ENCODE assay signal across 2 cellular contexts in the genomic region with DNA sequence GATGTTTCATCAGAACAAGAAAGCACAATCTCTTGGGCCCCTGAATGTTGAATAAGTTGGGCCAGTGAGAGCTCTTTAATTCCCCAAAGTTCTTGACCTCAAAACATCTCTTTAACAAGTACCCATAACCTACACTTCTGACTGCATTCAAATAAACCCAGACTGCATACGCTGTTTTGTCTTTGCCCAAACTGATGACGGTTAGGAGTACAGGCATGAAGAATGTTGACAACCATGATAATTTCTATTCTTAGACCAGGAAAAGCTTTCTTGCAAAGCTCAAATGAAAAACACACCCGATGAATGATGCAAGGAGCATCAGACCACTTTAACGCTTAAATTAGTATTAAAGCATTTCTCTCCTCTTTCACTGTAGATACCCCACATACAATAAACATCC.
TF ChIP-seq lines count a peak whose summit lies in the region.

No MANE protein-coding gene starts in this region.

TF ChIP-seq in GM23338, 12 proteins besides CTCF, POLR2A, EP300 and RAD21:
- no peak for TF ChIP-seq ETS1 (IDR thresholded peaks at IDR 0.05)
- TF ChIP-seq CREB1 (CRISPR knock-in tag; IDR thresholded peaks at IDR 0.05; ENCODE audit: low read depth) = no peak
- TF ChIP-seq STAT1 (IDR thresholded peaks at IDR 0.05; ENCODE audit: unreplicated experiment) = no peak
- TF ChIP-seq ZNF114 (CRISPR knock-in tag; IDR thresholded peaks at IDR 0.05) = no peak
- TF ChIP-seq ZNF331 (CRISPR knock-in tag; IDR thresholded peaks at IDR 0.05; ENCODE audit: low read depth) = no peak
- TF ChIP-seq JUNB (IDR thresholded peaks at IDR 0.05; ENCODE audit: unreplicated experiment) = no peak
- no peak for TF ChIP-seq EZH2phosphoT487 (IDR thresholded peaks at IDR 0.05; ENCODE audit: unreplicated experiment)
- TF ChIP-seq, protein P1, sequence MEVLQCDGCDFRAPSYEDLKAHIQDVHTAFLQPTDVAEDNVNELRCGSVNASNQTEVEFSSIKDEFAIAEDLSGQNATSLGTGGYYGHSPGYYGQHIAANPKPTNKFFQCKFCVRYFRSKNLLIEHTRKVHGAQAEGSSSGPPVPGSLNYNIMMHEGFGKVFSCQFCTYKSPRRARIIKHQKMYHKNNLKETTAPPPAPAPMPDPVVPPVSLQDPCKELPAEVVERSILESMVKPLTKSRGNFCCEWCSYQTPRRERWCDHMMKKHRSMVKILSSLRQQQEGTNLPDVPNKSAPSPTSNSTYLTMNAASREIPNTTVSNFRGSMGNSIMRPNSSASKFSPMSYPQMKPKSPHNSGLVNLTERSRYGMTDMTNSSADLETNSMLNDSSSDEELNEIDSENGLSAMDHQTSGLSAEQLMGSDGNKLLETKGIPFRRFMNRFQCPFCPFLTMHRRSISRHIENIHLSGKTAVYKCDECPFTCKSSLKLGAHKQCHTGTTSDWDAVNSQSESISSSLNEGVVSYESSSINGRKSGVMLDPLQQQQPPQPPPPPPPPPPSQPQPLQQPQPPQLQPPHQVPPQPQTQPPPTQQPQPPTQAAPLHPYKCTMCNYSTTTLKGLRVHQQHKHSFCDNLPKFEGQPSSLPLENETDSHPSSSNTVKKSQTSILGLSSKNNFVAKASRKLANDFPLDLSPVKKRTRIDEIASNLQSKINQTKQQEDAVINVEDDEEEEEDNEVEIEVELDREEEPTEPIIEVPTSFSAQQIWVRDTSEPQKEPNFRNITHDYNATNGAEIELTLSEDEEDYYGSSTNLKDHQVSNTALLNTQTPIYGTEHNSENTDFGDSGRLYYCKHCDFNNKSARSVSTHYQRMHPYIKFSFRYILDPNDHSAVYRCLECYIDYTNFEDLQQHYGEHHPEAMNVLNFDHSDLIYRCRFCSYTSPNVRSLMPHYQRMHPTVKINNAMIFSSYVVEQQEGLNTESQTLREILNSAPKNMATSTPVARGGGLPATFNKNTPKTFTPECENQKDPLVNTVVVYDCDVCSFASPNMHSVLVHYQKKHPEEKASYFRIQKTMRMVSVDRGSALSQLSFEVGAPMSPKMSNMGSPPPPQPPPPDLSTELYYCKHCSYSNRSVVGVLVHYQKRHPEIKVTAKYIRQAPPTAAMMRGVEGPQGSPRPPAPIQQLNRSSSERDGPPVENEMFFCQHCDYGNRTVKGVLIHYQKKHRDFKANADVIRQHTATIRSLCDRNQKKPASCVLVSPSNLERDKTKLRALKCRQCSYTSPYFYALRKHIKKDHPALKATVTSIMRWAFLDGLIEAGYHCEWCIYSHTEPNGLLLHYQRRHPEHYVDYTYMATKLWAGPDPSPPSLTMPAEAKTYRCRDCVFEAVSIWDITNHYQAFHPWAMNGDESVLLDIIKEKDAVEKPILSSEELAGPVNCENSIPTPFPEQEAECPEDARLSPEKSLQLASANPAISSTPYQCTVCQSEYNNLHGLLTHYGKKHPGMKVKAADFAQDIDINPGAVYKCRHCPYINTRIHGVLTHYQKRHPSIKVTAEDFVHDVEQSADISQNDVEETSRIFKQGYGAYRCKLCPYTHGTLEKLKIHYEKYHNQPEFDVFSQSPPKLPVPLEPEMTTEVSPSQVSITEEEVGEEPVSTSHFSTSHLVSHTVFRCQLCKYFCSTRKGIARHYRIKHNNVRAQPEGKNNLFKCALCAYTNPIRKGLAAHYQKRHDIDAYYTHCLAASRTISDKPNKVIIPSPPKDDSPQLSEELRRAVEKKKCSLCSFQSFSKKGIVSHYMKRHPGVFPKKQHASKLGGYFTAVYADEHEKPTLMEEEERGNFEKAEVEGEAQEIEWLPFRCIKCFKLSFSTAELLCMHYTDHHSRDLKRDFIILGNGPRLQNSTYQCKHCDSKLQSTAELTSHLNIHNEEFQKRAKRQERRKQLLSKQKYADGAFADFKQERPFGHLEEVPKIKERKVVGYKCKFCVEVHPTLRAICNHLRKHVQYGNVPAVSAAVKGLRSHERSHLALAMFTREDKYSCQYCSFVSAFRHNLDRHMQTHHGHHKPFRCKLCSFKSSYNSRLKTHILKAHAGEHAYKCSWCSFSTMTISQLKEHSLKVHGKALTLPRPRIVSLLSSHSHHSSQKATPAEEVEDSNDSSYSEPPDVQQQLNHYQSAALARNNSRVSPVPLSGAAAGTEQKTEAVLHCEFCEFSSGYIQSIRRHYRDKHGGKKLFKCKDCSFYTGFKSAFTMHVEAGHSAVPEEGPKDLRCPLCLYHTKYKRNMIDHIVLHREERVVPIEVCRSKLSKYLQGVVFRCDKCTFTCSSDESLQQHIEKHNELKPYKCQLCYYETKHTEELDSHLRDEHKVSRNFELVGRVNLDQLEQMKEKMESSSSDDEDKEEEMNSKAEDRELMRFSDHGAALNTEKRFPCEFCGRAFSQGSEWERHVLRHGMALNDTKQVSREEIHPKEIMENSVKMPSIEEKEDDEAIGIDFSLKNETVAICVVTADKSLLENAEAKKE (CRISPR knock-in tag; IDR thresholded peaks at IDR 0.05) = no peak
- no peak for TF ChIP-seq POLR2AphosphoS5 (IDR thresholded peaks at IDR 0.05; ENCODE audit: low read depth)
- TF ChIP-seq EZH2 (IDR thresholded peaks at IDR 0.05; ENCODE audit: low read depth, unreplicated experiment) = no peak

TF ChIP-seq in K562, 482 proteins besides CTCF, POLR2A, EP300 and RAD21:
- TF ChIP-seq ETV5 (CRISPR knock-in tag; IDR thresholded peaks at IDR 0.05; ENCODE audit: low read depth) (no peak), LCOR (CRISPR knock-in tag; IDR thresholded peaks at IDR 0.05) (no peak), KLF16 (IDR thresholded peaks at IDR 0.05) (no peak), POLR2H (tag; IDR thresholded peaks at IDR 0.05; ENCODE audit: low read depth) (no peak), KDM4B (IDR thresholded peaks at IDR 0.05; ENCODE audit: borderline replicate concordance in 2 of 2, low read depth in 1 of 2) (no peak), KDM2B (CRISPR knock-in tag; IDR thresholded peaks at IDR 0.05) (no peak), PRMT5 (CRISPR knock-in tag; IDR thresholded peaks at IDR 0.05) (no peak), ZFP30 (CRISPR knock-in tag; IDR thresholded peaks at IDR 0.05; ENCODE audit: borderline replicate concordance) (no peak), HNRNPUL1 (IDR thresholded peaks at IDR 0.05; ENCODE audit: low read length) (no peak), ZBTB8A (IDR thresholded peaks at IDR 0.05; ENCODE audit: partially characterized antibody) (no peak), ZNF780A (CRISPR knock-in tag; IDR thresholded peaks at IDR 0.05) (no peak), ZFP36 (IDR thresholded peaks at IDR 0.05; ENCODE audit: low read depth, low read length, partially characterized antibody) (no peak), ZNF778 (CRISPR knock-in tag; IDR thresholded peaks at IDR 0.05) (no peak), RBM25 (IDR thresholded peaks at IDR 0.05; ENCODE audit: low read depth, low read length, severe bottlenecking) (no peak), HNRNPH1 (optimal IDR thresholded peaks at IDR 0.05; ENCODE audit: low read depth, low read length) (no peak), ERF (CRISPR knock-in tag; IDR thresholded peaks at IDR 0.05) (no peak)
- TF ChIP-seq, protein P2, sequence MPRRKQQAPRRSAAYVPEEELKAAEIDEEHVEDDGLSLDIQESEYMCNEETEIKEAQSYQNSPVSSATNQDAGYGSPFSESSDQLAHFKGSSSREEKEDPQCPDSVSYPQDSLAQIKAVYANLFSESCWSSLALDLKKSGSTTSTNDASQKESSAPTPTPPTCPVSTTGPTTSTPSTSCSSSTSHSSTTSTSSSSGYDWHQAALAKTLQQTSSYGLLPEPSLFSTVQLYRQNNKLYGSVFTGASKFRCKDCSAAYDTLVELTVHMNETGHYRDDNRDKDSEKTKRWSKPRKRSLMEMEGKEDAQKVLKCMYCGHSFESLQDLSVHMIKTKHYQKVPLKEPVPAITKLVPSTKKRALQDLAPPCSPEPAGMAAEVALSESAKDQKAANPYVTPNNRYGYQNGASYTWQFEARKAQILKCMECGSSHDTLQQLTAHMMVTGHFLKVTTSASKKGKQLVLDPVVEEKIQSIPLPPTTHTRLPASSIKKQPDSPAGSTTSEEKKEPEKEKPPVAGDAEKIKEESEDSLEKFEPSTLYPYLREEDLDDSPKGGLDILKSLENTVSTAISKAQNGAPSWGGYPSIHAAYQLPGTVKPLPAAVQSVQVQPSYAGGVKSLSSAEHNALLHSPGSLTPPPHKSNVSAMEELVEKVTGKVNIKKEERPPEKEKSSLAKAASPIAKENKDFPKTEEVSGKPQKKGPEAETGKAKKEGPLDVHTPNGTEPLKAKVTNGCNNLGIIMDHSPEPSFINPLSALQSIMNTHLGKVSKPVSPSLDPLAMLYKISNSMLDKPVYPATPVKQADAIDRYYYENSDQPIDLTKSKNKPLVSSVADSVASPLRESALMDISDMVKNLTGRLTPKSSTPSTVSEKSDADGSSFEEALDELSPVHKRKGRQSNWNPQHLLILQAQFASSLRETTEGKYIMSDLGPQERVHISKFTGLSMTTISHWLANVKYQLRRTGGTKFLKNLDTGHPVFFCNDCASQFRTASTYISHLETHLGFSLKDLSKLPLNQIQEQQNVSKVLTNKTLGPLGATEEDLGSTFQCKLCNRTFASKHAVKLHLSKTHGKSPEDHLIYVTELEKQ (CRISPR knock-in tag; IDR thresholded peaks at IDR 0.05) = no peak
- TF ChIP-seq, protein P3, sequence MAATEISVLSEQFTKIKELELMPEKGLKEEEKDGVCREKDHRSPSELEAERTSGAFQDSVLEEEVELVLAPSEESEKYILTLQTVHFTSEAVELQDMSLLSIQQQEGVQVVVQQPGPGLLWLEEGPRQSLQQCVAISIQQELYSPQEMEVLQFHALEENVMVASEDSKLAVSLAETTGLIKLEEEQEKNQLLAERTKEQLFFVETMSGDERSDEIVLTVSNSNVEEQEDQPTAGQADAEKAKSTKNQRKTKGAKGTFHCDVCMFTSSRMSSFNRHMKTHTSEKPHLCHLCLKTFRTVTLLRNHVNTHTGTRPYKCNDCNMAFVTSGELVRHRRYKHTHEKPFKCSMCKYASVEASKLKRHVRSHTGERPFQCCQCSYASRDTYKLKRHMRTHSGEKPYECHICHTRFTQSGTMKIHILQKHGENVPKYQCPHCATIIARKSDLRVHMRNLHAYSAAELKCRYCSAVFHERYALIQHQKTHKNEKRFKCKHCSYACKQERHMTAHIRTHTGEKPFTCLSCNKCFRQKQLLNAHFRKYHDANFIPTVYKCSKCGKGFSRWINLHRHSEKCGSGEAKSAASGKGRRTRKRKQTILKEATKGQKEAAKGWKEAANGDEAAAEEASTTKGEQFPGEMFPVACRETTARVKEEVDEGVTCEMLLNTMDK (IDR thresholded peaks at IDR 0.05; ENCODE audit: borderline replicate concordance, insufficient read depth, low read depth, low read length, poor library complexity, severe bottlenecking) = no peak
